Comparison of ENCODE assay signal across 27 cellular contexts in the genomic region with DNA sequence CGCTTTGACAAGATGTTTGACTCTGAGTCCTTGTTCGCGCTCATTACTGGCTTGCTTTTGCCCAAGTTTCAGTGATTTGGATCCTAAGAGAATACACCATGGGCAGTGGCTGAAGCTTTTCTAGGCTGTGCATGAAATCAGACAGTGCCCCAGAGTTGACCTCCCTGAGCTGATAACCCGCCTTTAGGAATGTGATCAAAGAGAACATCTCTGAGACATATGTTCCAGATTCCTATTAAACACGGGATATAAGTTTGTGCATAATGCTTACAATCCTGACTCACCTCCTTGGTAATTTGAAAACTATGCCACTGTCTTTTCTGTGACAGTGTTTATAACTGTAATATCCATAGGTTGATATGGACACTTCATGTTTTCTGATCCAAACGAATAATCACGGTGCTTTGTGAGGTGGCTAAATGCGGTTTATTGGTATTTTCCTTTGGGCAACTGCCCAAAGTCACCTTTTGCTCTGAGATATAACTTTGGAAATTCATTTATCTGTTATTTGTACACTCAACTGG.
"Had no signal": no experiment of that assay in that cellular context is flagged by ENCODE, and none has a peak within 500 bp of the region (broad histone marks: within the 10 kb centered on the region; RNA-seq: fewer than 3 reads in every experiment).

No MANE protein-coding gene starts in this region.

- H3K27ac ChIP-seq: esophagus muscularis mucosa, gastroesophageal sphincter, heart right ventricle had no signal

- H3K9me3 ChIP-seq: esophagus muscularis mucosa, gastroesophageal sphincter had no signal

- H3K4me1 Mint-ChIP-seq: activated CD4-positive, alpha-beta T cell treated with anti-CD3 and anti-CD28 coated beads for 36 hours; activated CD4-positive, alpha-beta T cell treated with anti-CD3 and anti-CD28 coated beads, Interleukin-2, amount 10 ng/mL, durations not matched to agents 24 days and 14 days; activated CD8-positive, alpha-beta memory T cell treated with anti-CD3 and anti-CD28 coated beads, Interleukin-2, amount 10 ng/mL, durations not matched to agents 7 days and 5 days had no signal

- H3K36me3 Mint-ChIP-seq: activated CD4-positive, alpha-beta memory T cell treated with anti-CD3 and anti-CD28 coated beads for 36 hours; activated CD8-positive, alpha-beta memory T cell treated with anti-CD3 and anti-CD28 coated beads, Interleukin-2, amount 10 ng/mL, durations not matched to agents 7 days and 5 days; activated naive CD8-positive, alpha-beta T cell had no signal

- H3K27me3 Mint-ChIP-seq: activated CD4-positive, alpha-beta memory T cell treated with anti-CD3 and anti-CD28 coated beads for 36 hours; activated CD4-positive, alpha-beta T cell treated with anti-CD3 and anti-CD28 coated beads for 36 hours; activated CD4-positive, alpha-beta T cell treated with anti-CD3 and anti-CD28 coated beads, Interleukin-2, amount 10 ng/mL, durations not matched to agents 24 days and 14 days; activated CD8-positive, alpha-beta memory T cell treated with anti-CD3 and anti-CD28 coated beads, Interleukin-2, amount 10 ng/mL, durations not matched to agents 7 days and 5 days; activated naive CD8-positive, alpha-beta T cell; effector memory CD8-positive, alpha-beta T cell had no signal

- H3K9me3 Mint-ChIP-seq: activated CD4-positive, alpha-beta memory T cell treated with anti-CD3 and anti-CD28 coated beads for 36 hours; activated CD4-positive, alpha-beta T cell treated with anti-CD3 and anti-CD28 coated beads, Interleukin-2, amount 10 ng/mL, durations not matched to agents 24 days and 14 days had no signal

- H3K4me3 Mint-ChIP-seq: activated CD4-positive, alpha-beta memory T cell treated with anti-CD3 and anti-CD28 coated beads for 36 hours; activated CD4-positive, alpha-beta T cell treated with anti-CD3 and anti-CD28 coated beads for 36 hours; activated CD4-positive, alpha-beta T cell treated with anti-CD3 and anti-CD28 coated beads, Interleukin-2, amount 10 ng/mL, durations not matched to agents 24 days and 14 days; activated CD8-positive, alpha-beta memory T cell treated with anti-CD3 and anti-CD28 coated beads, Interleukin-2, amount 10 ng/mL, durations not matched to agents 7 days and 5 days; activated CD8-positive, alpha-beta T cell treated with anti-CD3 and anti-CD28 coated beads, Interleukin-2, amount 10 ng/mL, durations not matched to agents 7 days and 5 days; activated naive CD8-positive, alpha-beta T cell; activated T-cell treated with anti-CD3 and anti-CD28 coated beads, Interleukin-2, amount 50 U/mL, for 72 hours; effector memory CD8-positive, alpha-beta T cell had no signal

- DNase-seq: activated CD4-positive, alpha-beta memory T cell treated with anti-CD3 and anti-CD28 coated beads for 36 hours; activated CD4-positive, alpha-beta T cell treated with anti-CD3 and anti-CD28 coated beads for 36 hours; activated CD4-positive, alpha-beta T cell treated with anti-CD3 and anti-CD28 coated beads, Interleukin-2, amount 10 ng/mL, durations not matched to agents 24 days and 14 days; activated CD4-positive, CD25-positive, alpha-beta regulatory T cell; activated CD4-positive, CD25-positive, alpha-beta regulatory T cell treated with anti-CD3 and anti-CD28 coated beads, Interleukin-2, amount 50 U/mL, for 72 hours; activated CD8-positive, alpha-beta memory T cell treated with anti-CD3 and anti-CD28 coated beads, Interleukin-2, amount 10 ng/mL, durations not matched to agents 7 days and 5 days; activated CD8-positive, alpha-beta memory T cell treated with anti-CD3 and anti-CD28 coated beads, Interleukin-2, amount 50 U/mL, for 4 hours; activated CD8-positive, alpha-beta T cell treated with anti-CD3 and anti-CD28 coated beads, Interleukin-2, amount 10 ng/mL, durations not matched to agents 7 days and 5 days; activated gamma-delta T cell; activated naive CD4-positive, alpha-beta T cell; activated naive CD4-positive, alpha-beta T cell treated with anti-CD3 and anti-CD28 coated beads, Interleukin-2, amount 50 U/mL, for 16 hours; activated T-cell treated with anti-CD3 and anti-CD28 coated beads, Interleukin-2, amount 50 U/mL, for 1 hour; activated T-cell treated with anti-CD3 and anti-CD28 coated beads, Interleukin-2, amount 50 U/mL, for 72 hours; amniotic stem cell; anterior cingulate cortex; caudate nucleus; cortex of kidney; dermis blood vessel endothelial cell; effector CD4-positive, alpha-beta T cell; effector memory CD8-positive, alpha-beta T cell; erythroblast; foreskin melanocyte; heart right ventricle; T-helper 2 cell had no signal

- H3K36me3 ChIP-seq: esophagus muscularis mucosa, gastroesophageal sphincter, heart right ventricle had no signal

- H3K4me3 ChIP-seq: esophagus muscularis mucosa, gastroesophageal sphincter, heart right ventricle had no signal

- H3K27ac Mint-ChIP-seq: activated CD4-positive, alpha-beta memory T cell treated with anti-CD3 and anti-CD28 coated beads for 36 hours; activated CD4-positive, alpha-beta T cell treated with anti-CD3 and anti-CD28 coated beads for 36 hours; activated CD4-positive, alpha-beta T cell treated with anti-CD3 and anti-CD28 coated beads, Interleukin-2, amount 10 ng/mL, durations not matched to agents 24 days and 14 days; activated CD8-positive, alpha-beta memory T cell treated with anti-CD3 and anti-CD28 coated beads, Interleukin-2, amount 10 ng/mL, durations not matched to agents 7 days and 5 days; activated CD8-positive, alpha-beta T cell treated with anti-CD3 and anti-CD28 coated beads, Interleukin-2, amount 10 ng/mL, durations not matched to agents 7 days and 5 days; activated naive CD8-positive, alpha-beta T cell; activated T-cell treated with anti-CD3 and anti-CD28 coated beads, Interleukin-2, amount 50 U/mL, for 72 hours; effector memory CD8-positive, alpha-beta T cell had no signal

- ATAC-seq: activated CD4-positive, alpha-beta T cell treated with anti-CD3 and anti-CD28 coated beads for 36 hours; activated CD8-positive, alpha-beta memory T cell treated with anti-CD3 and anti-CD28 coated beads, Interleukin-2, amount 10 ng/mL, durations not matched to agents 7 days and 5 days; activated CD8-positive, alpha-beta T cell treated with anti-CD3 and anti-CD28 coated beads, Interleukin-2, amount 10 ng/mL, durations not matched to agents 7 days and 5 days; activated T-cell treated with anti-CD3 and anti-CD28 coated beads, Interleukin-2, amount 50 U/mL, for 72 hours; effector memory CD8-positive, alpha-beta T cell; gastroesophageal sphincter; heart right ventricle had no signal

- H3K4me1 ChIP-seq: esophagus muscularis mucosa, gastroesophageal sphincter, heart right ventricle had no signal

- H3K27me3 ChIP-seq: esophagus muscularis mucosa, gastroesophageal sphincter had no signal
